ENCODE assay signal across 1 cellular context in genomic region chr16:89613101-89613953, GRCh38.
TF ChIP-seq lines count a peak whose summit lies in the region.

TSS of gene DPEP1 (plus strand) at chr16:89613642. CDS start at chr16:89630411, 16,769 bp downstream.

TF ChIP-seq in K562, 482 proteins besides CTCF, POLR2A, EP300 and RAD21:
- TF ChIP-seq ZNF263 (CRISPR knock-in tag; IDR thresholded peaks at IDR 0.05; ENCODE audit: borderline replicate concordance) (peak; percentile 69; the same call in 1 of the 2 replicates), ILK (tag; IDR thresholded peaks at IDR 0.05; ENCODE audit: borderline replicate concordance, low read depth) (no peak), TRIM25 (IDR thresholded peaks at IDR 0.05; ENCODE audit: borderline replicate concordance) (no peak), ZBTB12 (CRISPR knock-in tag; IDR thresholded peaks at IDR 0.05) (no peak)
